Comparison of ENCODE assay signal across 8 cellular contexts in the genomic region with DNA sequence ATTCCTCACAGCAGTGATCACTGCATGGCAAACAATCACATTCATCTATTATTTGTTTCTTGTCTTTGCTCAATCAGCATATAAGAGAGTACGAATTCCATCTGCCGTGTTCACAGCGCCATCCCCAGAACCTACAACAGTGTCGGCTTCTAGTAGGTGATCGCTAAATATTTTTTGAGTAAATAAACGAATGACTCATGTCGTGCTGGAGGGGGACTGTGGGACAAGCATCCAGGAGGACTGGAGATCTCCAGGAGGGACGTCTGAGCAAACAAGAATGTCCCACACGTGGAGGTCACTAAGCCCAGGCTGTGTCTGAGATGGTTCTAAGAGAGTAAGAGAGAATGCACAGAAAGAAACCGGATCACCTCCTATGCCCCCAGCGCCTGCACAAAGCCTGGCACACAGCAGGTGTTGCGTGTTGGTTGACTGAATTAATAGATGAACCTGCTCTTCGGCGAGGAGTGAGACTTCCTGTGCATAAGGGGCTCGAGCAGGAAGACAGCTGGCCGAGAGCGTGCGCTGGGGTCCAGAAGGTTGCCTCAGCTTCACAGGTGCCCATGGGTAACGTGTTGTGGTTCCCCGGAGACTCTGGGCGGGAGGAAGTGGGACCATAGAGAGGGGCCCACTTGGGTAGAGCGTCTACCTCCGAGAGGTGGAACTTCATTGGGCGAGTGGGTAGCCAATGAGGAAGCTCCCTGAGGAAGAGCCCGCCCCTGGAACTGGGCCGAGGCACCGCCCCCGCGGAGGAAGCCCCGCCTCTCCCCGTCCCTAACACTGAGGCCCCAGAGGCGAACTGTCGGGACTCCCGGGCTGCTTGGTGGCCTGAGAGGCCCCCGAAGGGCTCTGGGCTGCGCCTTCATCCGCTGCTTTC.
DNase-seq lines count a peak whose midpoint lies in the region; ATAC-seq and TF ChIP-seq lines count a peak whose summit lies in the region.

No MANE protein-coding gene starts in this region.

- peaks cover 7 to 10% of the 10 kb centered on the region in 2 experiments for H3K4me1 ChIP-seq in neutrophil (ENCODE audit: control insufficient read depth in 1 of 2, insufficient read depth in 1 of 2, low read depth in 1 of 2, low read length in 1 of 2)
- peaks cover 0 to 8% (median 5%) of the 10 kb centered on the region in 5 donors for H3K4me1 ChIP-seq in subcutaneous abdominal adipose tissue (ENCODE audit: control insufficient read depth in 5 of 5, insufficient read depth in 5 of 5, low read length in 5 of 5)

- H3K27ac ChIP-seq in neutrophil (no peak overlapping the region), subcutaneous abdominal adipose tissue (ENCODE audit: low read depth, low read length) (no peak overlapping the region)

- no peak overlapping the region for H3K9ac ChIP-seq in subcutaneous abdominal adipose tissue (ENCODE audit: low read length in 5 of 5)

- DNase-seq in CD1c-positive myeloid dendritic cell (ENCODE audit: extremely low spot score) (peak; percentile 87), NOMO-1 (lab: John Stamatoyannopoulos, UW; ENCODE audit: unreplicated experiment in 2 of 2) (peak; percentile 68 to 75), activated T-cell treated with anti-CD3 and anti-CD28 coated beads for 24 hours (ENCODE audit: low read depth) (peak; percentile 88), fibroblast of the conjunctiva (ENCODE audit: low read depth) (peak; percentile 21)

- H3K36me3 ChIP-seq in neutrophil (no peaks in the 10 kb centered on the region), subcutaneous abdominal adipose tissue (ENCODE audit: control insufficient read depth in 5 of 5, insufficient read depth in 5 of 5, low read length in 5 of 5) (no peaks in the 10 kb centered on the region)

- no peak for TF ChIP-seq CTCF in neutrophil (IDR thresholded peaks at IDR 0.05)

- H3K9me3 ChIP-seq in neutrophil: no peaks in the 10 kb centered on the region
- no peaks in the 10 kb centered on the region for H3K9me3 ChIP-seq in subcutaneous abdominal adipose tissue (ENCODE audit: control insufficient read depth in 5 of 5, low read length in 5 of 5)

- H3K27me3 ChIP-seq in neutrophil (peaks cover 42% of the 10 kb centered on the region), subcutaneous abdominal adipose tissue (ENCODE audit: control insufficient read depth in 5 of 5, insufficient read depth in 4 of 5, low read length in 5 of 5) (peaks cover 7 to 39% (median 32%) of the 10 kb centered on the region in 5 donors)

- H3K4me3 ChIP-seq in neutrophil (ENCODE audit: low read depth in 1 of 2, low read length in 1 of 2) (peak overlapping the region; percentile 43 to 50), subcutaneous abdominal adipose tissue (ENCODE audit: low read depth in 1 of 5, low read length in 5 of 5) (peak overlapping the region; percentile 36 to 65 (median 55))

- ATAC-seq in GM19452 (IDR thresholded peaks at IDR 0.05; ENCODE audit: unreplicated experiment) (peak; percentile 98), HG03571 (IDR thresholded peaks at IDR 0.05; ENCODE audit: unreplicated experiment) (peak; percentile 91)

Comparison
In these comparisons a context has a peak if more than half of its experiments do, and no peak if none do; other contexts are left out.
1. DNase-seq: peak in every context shown above with its lines; median percentile 88 in activated T-cell treated with anti-CD3 and anti-CD28 coated beads for 24 hours; 87 in CD1c-positive myeloid dendritic cell; 72 in NOMO-1; 21 in fibroblast of the conjunctiva.